Comparison of ENCODE assay signal across 1 cellular context in genomic region chr15:31871887-31872281, GRCh38.
TF ChIP-seq lines count a peak whose summit lies in the region.

No MANE protein-coding gene starts in this region.

TF ChIP-seq in GM23338, 12 proteins besides CTCF, POLR2A, EP300 and RAD21 (continued from another document):
- TF ChIP-seq, protein P1, sequence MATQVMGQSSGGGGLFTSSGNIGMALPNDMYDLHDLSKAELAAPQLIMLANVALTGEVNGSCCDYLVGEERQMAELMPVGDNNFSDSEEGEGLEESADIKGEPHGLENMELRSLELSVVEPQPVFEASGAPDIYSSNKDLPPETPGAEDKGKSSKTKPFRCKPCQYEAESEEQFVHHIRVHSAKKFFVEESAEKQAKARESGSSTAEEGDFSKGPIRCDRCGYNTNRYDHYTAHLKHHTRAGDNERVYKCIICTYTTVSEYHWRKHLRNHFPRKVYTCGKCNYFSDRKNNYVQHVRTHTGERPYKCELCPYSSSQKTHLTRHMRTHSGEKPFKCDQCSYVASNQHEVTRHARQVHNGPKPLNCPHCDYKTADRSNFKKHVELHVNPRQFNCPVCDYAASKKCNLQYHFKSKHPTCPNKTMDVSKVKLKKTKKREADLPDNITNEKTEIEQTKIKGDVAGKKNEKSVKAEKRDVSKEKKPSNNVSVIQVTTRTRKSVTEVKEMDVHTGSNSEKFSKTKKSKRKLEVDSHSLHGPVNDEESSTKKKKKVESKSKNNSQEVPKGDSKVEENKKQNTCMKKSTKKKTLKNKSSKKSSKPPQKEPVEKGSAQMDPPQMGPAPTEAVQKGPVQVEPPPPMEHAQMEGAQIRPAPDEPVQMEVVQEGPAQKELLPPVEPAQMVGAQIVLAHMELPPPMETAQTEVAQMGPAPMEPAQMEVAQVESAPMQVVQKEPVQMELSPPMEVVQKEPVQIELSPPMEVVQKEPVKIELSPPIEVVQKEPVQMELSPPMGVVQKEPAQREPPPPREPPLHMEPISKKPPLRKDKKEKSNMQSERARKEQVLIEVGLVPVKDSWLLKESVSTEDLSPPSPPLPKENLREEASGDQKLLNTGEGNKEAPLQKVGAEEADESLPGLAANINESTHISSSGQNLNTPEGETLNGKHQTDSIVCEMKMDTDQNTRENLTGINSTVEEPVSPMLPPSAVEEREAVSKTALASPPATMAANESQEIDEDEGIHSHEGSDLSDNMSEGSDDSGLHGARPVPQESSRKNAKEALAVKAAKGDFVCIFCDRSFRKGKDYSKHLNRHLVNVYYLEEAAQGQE (IDR thresholded peaks at IDR 0.05; ENCODE audit: unreplicated experiment) = no peak
- TF ChIP-seq STAT1 (IDR thresholded peaks at IDR 0.05; ENCODE audit: unreplicated experiment) (no peak), EZH2 (IDR thresholded peaks at IDR 0.05; ENCODE audit: low read depth, unreplicated experiment) (no peak), ZNF114 (CRISPR knock-in tag; IDR thresholded peaks at IDR 0.05) (no peak), EZH2phosphoT487 (IDR thresholded peaks at IDR 0.05; ENCODE audit: unreplicated experiment) (no peak), ZNF462 (CRISPR knock-in tag; IDR thresholded peaks at IDR 0.05) (no peak), JUNB (IDR thresholded peaks at IDR 0.05; ENCODE audit: unreplicated experiment) (no peak), POLR2AphosphoS5 (IDR thresholded peaks at IDR 0.05; ENCODE audit: low read depth) (no peak)
- TF ChIP-seq, protein P2, sequence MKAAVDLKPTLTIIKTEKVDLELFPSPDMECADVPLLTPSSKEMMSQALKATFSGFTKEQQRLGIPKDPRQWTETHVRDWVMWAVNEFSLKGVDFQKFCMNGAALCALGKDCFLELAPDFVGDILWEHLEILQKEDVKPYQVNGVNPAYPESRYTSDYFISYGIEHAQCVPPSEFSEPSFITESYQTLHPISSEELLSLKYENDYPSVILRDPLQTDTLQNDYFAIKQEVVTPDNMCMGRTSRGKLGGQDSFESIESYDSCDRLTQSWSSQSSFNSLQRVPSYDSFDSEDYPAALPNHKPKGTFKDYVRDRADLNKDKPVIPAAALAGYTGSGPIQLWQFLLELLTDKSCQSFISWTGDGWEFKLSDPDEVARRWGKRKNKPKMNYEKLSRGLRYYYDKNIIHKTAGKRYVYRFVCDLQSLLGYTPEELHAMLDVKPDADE (IDR thresholded peaks at IDR 0.05) = no peak
